Comparison of ENCODE assay signal across 17 cellular contexts in genomic region chr11:93906486-93906885, GRCh38. TPM values are rescaled to one million over a fixed set of nuclear protein-coding genes. Genes with fewer than 3 reads are reported as not detected.
A peak's percentile ranks its signal among the peaks of the same experiment; 100 is the strongest.
DNase-seq lines count a peak whose midpoint lies in the region; ATAC-seq and TF ChIP-seq lines count a peak whose summit lies in the region.
"Had no signal": no experiment of that assay in that cellular context is flagged by ENCODE, and none has a peak within 500 bp of the region (broad histone marks: within the 10 kb centered on the region; RNA-seq: fewer than 3 reads in every experiment).

No MANE protein-coding gene starts in this region.

- H3K27me3 ChIP-seq in RWPE2 (ENCODE audit: insufficient read depth, poor library complexity, severe bottlenecking) (no peaks in the 10 kb centered on the region), breast epithelium (no peaks in the 10 kb centered on the region)
- H3K27me3 ChIP-seq: BLaER1 treated with 17β-estradiol and CSF1 and Interleukin-3, amounts not matched to agents 10 nM and 100 nM had no signal

- no peaks in the 10 kb centered on the region for H3K36me3 Mint-ChIP-seq in T-helper 17 cell (ENCODE audit: low read depth)
- H3K36me3 Mint-ChIP-seq: CD4-positive, CD25-positive, alpha-beta regulatory T cell had no signal

- DNase-seq in EH (ENCODE audit: low read depth): peak; percentile 66
- peak; percentile 35 for DNase-seq in HCEC 1CT
- DNase-seq in RWPE2 (ENCODE audit: low spot score): no peak
- DNase-seq in fibroblast of mammary gland (ENCODE audit: low read depth): peak; percentile 18
- no peak for DNase-seq in globus pallidus (ENCODE audit: low spot score)
- DNase-seq in T-helper 17 cell: no peak
- no peak for DNase-seq in breast epithelium (ENCODE audit: low spot score in 2 of 2)
- DNase-seq: ACHN; CD4-positive, CD25-positive, alpha-beta regulatory T cell; DMS53; GM23248; H7 had no signal

- no peak overlapping the region for H3K4me3 Mint-ChIP-seq in T-helper 17 cell
- H3K4me3 Mint-ChIP-seq: CD4-positive, CD25-positive, alpha-beta regulatory T cell; IgD-negative memory B cell had no signal

- no peak for TF ChIP-seq POLR2A in breast epithelium (IDR thresholded peaks at IDR 0.05)

- H3K27me3 Mint-ChIP-seq in T-helper 17 cell: peaks cover 25% of the 10 kb centered on the region
- H3K27me3 Mint-ChIP-seq: CD4-positive, CD25-positive, alpha-beta regulatory T cell had no signal

- peak; percentile 22 for ATAC-seq in RWPE2 (ENCODE audit: low read depth)
- ATAC-seq in T-helper 17 cell: no peak

- intact Hi-C loops in breast epithelium (cut with DNase I; ENCODE audit: low total_unique reads): no loop called here

- no peak for TF ChIP-seq CTCF in RWPE2 (IDR thresholded peaks at IDR 0.05; ENCODE audit: poor library complexity, severe bottlenecking)
- TF ChIP-seq CTCF in fibroblast of mammary gland (conservative IDR thresholded peaks at IDR 0.05; ENCODE audit: control insufficient read depth, insufficient read depth, low read depth, low read length): no peak
- TF ChIP-seq CTCF in breast epithelium (IDR thresholded peaks at IDR 0.05): no peak

- H3K4me3 ChIP-seq in RWPE2 (ENCODE audit: severe bottlenecking) (no peak overlapping the region), fibroblast of mammary gland (ENCODE audit: control insufficient read depth, low read depth, low read length) (no peak overlapping the region), breast epithelium (no peak overlapping the region)
- H3K4me3 ChIP-seq: BLaER1 treated with 17β-estradiol and CSF1 and Interleukin-3, amounts not matched to agents 10 nM and 100 nM; GM23248 had no signal

- H3K9me3 ChIP-seq in RWPE2 (ENCODE audit: severe bottlenecking) (no peaks in the 10 kb centered on the region), T-helper 17 cell (ENCODE audit: control insufficient read depth, low read length, poor library complexity, severe bottlenecking) (no peaks in the 10 kb centered on the region), breast epithelium (no peaks in the 10 kb centered on the region)
- H3K9me3 ChIP-seq: BLaER1 treated with 17β-estradiol and CSF1 and Interleukin-3, amounts not matched to agents 10 nM and 100 nM had no signal

- no peak overlapping the region for H3K27ac Mint-ChIP-seq in T-helper 17 cell
- H3K27ac Mint-ChIP-seq: CD4-positive, CD25-positive, alpha-beta regulatory T cell; IgD-negative memory B cell had no signal

- H3K4me1 Mint-ChIP-seq in T-helper 17 cell: peaks cover 4% of the 10 kb centered on the region
- H3K4me1 Mint-ChIP-seq: CD4-positive, CD25-positive, alpha-beta regulatory T cell; IgD-negative memory B cell had no signal

- H3K27ac ChIP-seq in RWPE2 (ENCODE audit: poor library complexity, severe bottlenecking) (peak overlapping the region; percentile 58), breast epithelium (no peak overlapping the region)
- H3K27ac ChIP-seq: BLaER1 treated with 17β-estradiol and CSF1 and Interleukin-3, amounts not matched to agents 10 nM and 100 nM; GM23248 had no signal

- H3K4me1 ChIP-seq in RWPE2 (ENCODE audit: insufficient read depth, poor library complexity, severe bottlenecking): peaks cover 17% of the 10 kb centered on the region
- no peaks in the 10 kb centered on the region for H3K4me1 ChIP-seq in breast epithelium
- H3K4me1 ChIP-seq: BLaER1 treated with 17β-estradiol and CSF1 and Interleukin-3, amounts not matched to agents 10 nM and 100 nM had no signal

- no peaks in the 10 kb centered on the region for H3K36me3 ChIP-seq in RWPE2 (ENCODE audit: low read depth)
- H3K36me3 ChIP-seq in breast epithelium: no peaks in the 10 kb centered on the region
- H3K36me3 ChIP-seq: BLaER1 treated with 17β-estradiol and CSF1 and Interleukin-3, amounts not matched to agents 10 nM and 100 nM had no signal

RNA-seq across cellular contexts. Expression of gene VSTM5, which starts 56.1 kb away (rescaled TPM):
- total RNA-seq in T-helper 17 cell (not detected), breast epithelium (under 1 TPM in 1 of 3 donors, not detected in 2; 0.29 TPM)
- total RNA-seq: A172; CD4-positive, CD25-positive, alpha-beta regulatory T cell; G401; GM23248; HT-29 had no signal

Comparison
In these comparisons a context has a peak if more than half of its experiments do, and no peak if none do; other contexts are left out.
1. DNase-seq: peak in EH (single experiment), HCEC 1CT (single experiment) and fibroblast of mammary gland (single experiment); none in RWPE2 (single experiment), globus pallidus (single experiment), T-helper 17 cell (0 of 3) and breast epithelium (0 of 2).